Comparison of ENCODE assay signal across 10 cellular contexts in genomic region chr13:110443633-110444225, GRCh38.
DNase-seq lines count a peak whose midpoint lies in the region; ATAC-seq and TF ChIP-seq lines count a peak whose summit lies in the region.
"Had no signal": no experiment of that assay in that cellular context is flagged by ENCODE, and none has a peak within 500 bp of the region (broad histone marks: within the 10 kb centered on the region; RNA-seq: fewer than 3 reads in every experiment).

No MANE protein-coding gene starts in this region.

- no peaks in the 10 kb centered on the region for H3K79me2 ChIP-seq in fibroblast of lung (ENCODE audit: control insufficient read depth, insufficient read depth, low read length)

- TF ChIP-seq POLR2A in erythroblast (IDR thresholded peaks at IDR 0.05; ENCODE audit: low read length) (no peak), GM18505 (IDR thresholded peaks at IDR 0.05; ENCODE audit: borderline replicate concordance, extremely low read depth, insufficient read depth, insufficient read length) (no peak)

- peaks cover 28% of the 10 kb centered on the region for H3K4me1 ChIP-seq in fibroblast of lung (ENCODE audit: control insufficient read depth, extremely low read depth, insufficient read depth, low read length)
- H3K4me1 ChIP-seq in thoracic aorta (ENCODE audit: control insufficient read depth in 1 of 2, low read depth in 2 of 2) = peaks cover 7 to 25% of the 10 kb centered on the region in 2 donors

- H3K9me3 ChIP-seq in fibroblast of lung (ENCODE audit: control insufficient read depth, insufficient read depth, low read depth, low read length) = no peaks in the 10 kb centered on the region
- no peaks in the 10 kb centered on the region for H3K9me3 ChIP-seq in thoracic aorta

- H3K27ac ChIP-seq in fibroblast of lung (ENCODE audit: insufficient read depth, low read length) (peak overlapping the region; percentile 63), thoracic aorta (peak overlapping the region; percentile 73 to 78)

- TF ChIP-seq CTCF in fibroblast of lung (conservative IDR thresholded peaks at IDR 0.05 in 1 of 2, IDR thresholded peaks at IDR 0.05 in 1 of 2; ENCODE audit: low read depth in 1 of 2, low read length in 2 of 2) (no peak), thoracic aorta (IDR thresholded peaks at IDR 0.05) (no peak)

- H3K36me3 ChIP-seq in fibroblast of lung (ENCODE audit: control insufficient read depth, insufficient read depth, low read length) = peaks cover 9% of the 10 kb centered on the region
- peaks cover 60% of the 10 kb centered on the region for H3K36me3 ChIP-seq in thoracic aorta

- no peak for DNase-seq in fibroblast of lung (ENCODE audit: low read depth in 2 of 2)
- no peak for DNase-seq in thoracic aorta (ENCODE audit: low spot score)
- no peak for DNase-seq in RPMI8226
- DNase-seq in erythroblast (lab: John Stamatoyannopoulos, UW) = no peak
- DNase-seq in midbrain (lab: John Stamatoyannopoulos, UW) = no peak
- DNase-seq: activated CD8-positive, alpha-beta memory T cell treated with anti-CD3 and anti-CD28 coated beads, Interleukin-2, amount 10 ng/mL, durations not matched to agents 7 days and 5 days; nephron progenitor cell had no signal

- no peak overlapping the region for H2AFZ ChIP-seq in fibroblast of lung (ENCODE audit: low read length)

- H3K9ac ChIP-seq in fibroblast of lung (ENCODE audit: insufficient read depth, low read length) = no peak overlapping the region

- H3K4me3 ChIP-seq in fibroblast of lung (replicated peaks in 1 of 4; ENCODE audit: control extremely low read depth in 1 of 4, insufficient read depth in 1 of 4, low read depth in 3 of 4, low read length in 4 of 4) (no peak overlapping the region), thoracic aorta (no peak overlapping the region)

- H3K27me3 ChIP-seq in fibroblast of lung (ENCODE audit: control insufficient read depth, insufficient read depth, low read length) = no peaks in the 10 kb centered on the region
- no peaks in the 10 kb centered on the region for H3K27me3 ChIP-seq in thoracic aorta (replicated peaks; ENCODE audit: insufficient read depth)

- H3K4me2 ChIP-seq in fibroblast of lung (ENCODE audit: extremely low read depth, insufficient read depth, low read length) = no peak overlapping the region

- no peaks in the 10 kb centered on the region for H4K20me1 ChIP-seq in fibroblast of lung (ENCODE audit: control insufficient read depth, extremely low read depth, insufficient read depth, low read length)

- ATAC-seq in GM19351 (IDR thresholded peaks at IDR 0.05; ENCODE audit: unreplicated experiment) (peak; percentile 35), HG03175 (IDR thresholded peaks at IDR 0.05; ENCODE audit: unreplicated experiment) (peak; percentile 8), thoracic aorta (ENCODE audit: insufficient number of reproducible peaks, low FRiP score, low read depth) (peak; percentile 3), GM18505 (IDR thresholded peaks at IDR 0.05; ENCODE audit: unreplicated experiment) (no peak)
- ATAC-seq: activated CD8-positive, alpha-beta memory T cell treated with anti-CD3 and anti-CD28 coated beads, Interleukin-2, amount 10 ng/mL, durations not matched to agents 7 days and 5 days had no signal
